Comparison of ENCODE assay signal across 12 cellular contexts in genomic region chr5:133113331-133114061, GRCh38.
DNase-seq lines count a peak whose midpoint lies in the region; ATAC-seq lines count a peak whose summit lies in the region.
"Had no signal": no experiment of that assay in that cellular context is flagged by ENCODE, and none has a peak within 500 bp of the region (broad histone marks: within the 10 kb centered on the region; RNA-seq: fewer than 3 reads in every experiment).

No MANE protein-coding gene starts in this region.

- H3K4me3 Mint-ChIP-seq in activated CD8-positive, alpha-beta T cell treated with anti-CD3 and anti-CD28 coated beads, Interleukin-2, amount 10 ng/mL, durations not matched to agents 7 days and 5 days = no peak overlapping the region

- POLR2A ChIA-PET in activated CD8-positive, alpha-beta T cell treated with anti-CD3 and anti-CD28 coated beads, Interleukin-2, amount 10 ng/mL, durations not matched to agents 7 days and 5 days (lab: Charles Lee) = no interaction called here

- CTCF ChIA-PET in activated CD8-positive, alpha-beta T cell treated with anti-CD3 and anti-CD28 coated beads, Interleukin-2, amount 10 ng/mL, durations not matched to agents 7 days and 5 days (lab: Charles Lee) = interaction anchor here (0.7 to 1.0 kb wide), 3 partner anchors 10 to 310 kb away, joined by 3 read pairs; no protein-coding TSS in a partner anchor

- no peak for ATAC-seq in activated CD8-positive, alpha-beta T cell treated with anti-CD3 and anti-CD28 coated beads, Interleukin-2, amount 10 ng/mL, durations not matched to agents 7 days and 5 days
- ATAC-seq in HG03196 (IDR thresholded peaks at IDR 0.05; ENCODE audit: unreplicated experiment) (no peak), HG03565 (IDR thresholded peaks at IDR 0.05; ENCODE audit: unreplicated experiment) (no peak)
- ATAC-seq: left colon, right cardiac atrium had no signal

- no peak overlapping the region for H3K27ac Mint-ChIP-seq in activated CD8-positive, alpha-beta T cell treated with anti-CD3 and anti-CD28 coated beads, Interleukin-2, amount 10 ng/mL, durations not matched to agents 7 days and 5 days

- H3K27me3 Mint-ChIP-seq in activated CD8-positive, alpha-beta T cell treated with anti-CD3 and anti-CD28 coated beads, Interleukin-2, amount 10 ng/mL, durations not matched to agents 7 days and 5 days (ENCODE audit: low read depth) = no peaks in the 10 kb centered on the region

- no peaks in the 10 kb centered on the region for H3K36me3 Mint-ChIP-seq in activated CD8-positive, alpha-beta T cell treated with anti-CD3 and anti-CD28 coated beads, Interleukin-2, amount 10 ng/mL, durations not matched to agents 7 days and 5 days (ENCODE audit: low read depth)

- peaks cover 2% of the 10 kb centered on the region for H3K4me1 Mint-ChIP-seq in activated CD8-positive, alpha-beta T cell treated with anti-CD3 and anti-CD28 coated beads, Interleukin-2, amount 10 ng/mL, durations not matched to agents 7 days and 5 days (ENCODE audit: low read depth)

- DNase-seq in activated T-cell treated with anti-CD3 and anti-CD28 coated beads for 24 hours (ENCODE audit: low read depth) (peak; percentile 45), left kidney (ENCODE audit: low read depth, low spot score) (peak; percentile 56), NCI-H2107 (lab: John Stamatoyannopoulos, UW) (no peak)
- DNase-seq in activated T-cell treated with anti-CD3 and anti-CD28 coated beads, Interleukin-2, amount 50 U/mL, for 1 hour = no peak
- DNase-seq in activated CD8-positive, alpha-beta T cell treated with anti-CD3 and anti-CD28 coated beads, Interleukin-2, amount 10 ng/mL, durations not matched to agents 7 days and 5 days = peak; percentile 16
- peak; percentile 78 for DNase-seq in stimulated activated CD8-positive, alpha-beta memory T cell treated with anti-CD3 and anti-CD28 coated beads, Interleukin-4, amount 100 ng/mL, for 48 hours
- DNase-seq: AML-193, left colon, NCI-H146, right cardiac atrium had no signal

- no peaks in the 10 kb centered on the region for H3K9me3 Mint-ChIP-seq in activated CD8-positive, alpha-beta T cell treated with anti-CD3 and anti-CD28 coated beads, Interleukin-2, amount 10 ng/mL, durations not matched to agents 7 days and 5 days (ENCODE audit: insufficient read depth)

Comparison
In these comparisons a context has a peak if more than half of its experiments do, and no peak if none do; other contexts are left out.
1. DNase-seq: peak in activated T-cell treated with anti-CD3 and anti-CD28 coated beads for 24 hours (single experiment), activated CD8-positive, alpha-beta T cell treated with anti-CD3 and anti-CD28 coated beads, Interleukin-2, amount 10 ng/mL, durations not matched to agents 7 days and 5 days (single experiment), left kidney (single experiment) and stimulated activated CD8-positive, alpha-beta memory T cell treated with anti-CD3 and anti-CD28 coated beads, Interleukin-4, amount 100 ng/mL, for 48 hours (single experiment); none in activated T-cell treated with anti-CD3 and anti-CD28 coated beads, Interleukin-2, amount 50 U/mL, for 1 hour (single experiment) and NCI-H2107 (single experiment).